23 cellular contexts compared by ENCODE assay signal in genomic region chr1:228496494-228496893, GRCh38. TPM values are rescaled to one million over a fixed set of nuclear protein-coding genes. Genes with fewer than 3 reads are reported as not detected.
DNase-seq lines count a peak whose midpoint lies in the region; ATAC-seq, FAIRE-seq and TF ChIP-seq lines count a peak whose summit lies in the region.
"Had no signal": no experiment of that assay in that cellular context is flagged by ENCODE, and none has a peak within 500 bp of the region (broad histone marks: within the 10 kb centered on the region; RNA-seq: fewer than 3 reads in every experiment).

No MANE protein-coding gene starts in this region.

- H3K9ac ChIP-seq in GM12878 (ENCODE audit: control insufficient read depth, insufficient read depth, low read length), result no peak overlapping the region
- H3K9ac ChIP-seq: BLaER1 had no signal

- no peaks in the 10 kb centered on the region for H4K20me1 ChIP-seq in GM12878 (ENCODE audit: control insufficient read depth, insufficient read depth)

- no peaks in the 10 kb centered on the region for H3K27me3 Mint-ChIP-seq in activated CD4-positive, alpha-beta memory T cell treated with anti-CD3 and anti-CD28 coated beads for 36 hours
- H3K27me3 Mint-ChIP-seq in activated CD4-positive, alpha-beta memory T cell treated with anti-CD3 and anti-CD28 coated beads, Interleukin-2, amount 10 ng/mL, durations not matched to agents 7 days and 5 days, result no peaks in the 10 kb centered on the region
- H3K27me3 Mint-ChIP-seq: B cell; CD4-positive, CD25-positive, alpha-beta regulatory T cell; CD8-positive, alpha-beta memory T cell had no signal

- no peak for TF ChIP-seq RAD21 in GM12878 (IDR thresholded peaks at IDR 0.05; ENCODE audit: insufficient read depth, low read depth, low read length)

- H2AFZ ChIP-seq in GM12878 (ENCODE audit: control insufficient read depth, low read depth, low read length), result no peak overlapping the region

- ATAC-seq in GM12878 (no peak), foreskin keratinocyte (no peak)

- CTCF ChIA-PET in activated CD4-positive, alpha-beta memory T cell treated with anti-CD3 and anti-CD28 coated beads for 36 hours (lab: Charles Lee), result no interaction called here
- CTCF ChIA-PET in activated CD4-positive, alpha-beta memory T cell treated with anti-CD3 and anti-CD28 coated beads, Interleukin-2, amount 10 ng/mL, durations not matched to agents 7 days and 5 days (lab: Charles Lee), result no interaction called here
- CTCF ChIA-PET in GM12878 (lab: Yijun Ruan, JAX), result interaction anchor here (0.6 kb wide), 1 partner anchor 38 kb away, joined by 4 read pairs; no protein-coding TSS in a partner anchor

- in situ Hi-C loops in GM12878 (cut with MboI), result no loop called here

- DNase-seq in activated CD4-positive, alpha-beta memory T cell treated with anti-CD3 and anti-CD28 coated beads for 36 hours, result no peak
- no peak for DNase-seq in activated CD4-positive, alpha-beta memory T cell treated with anti-CD3 and anti-CD28 coated beads, Interleukin-2, amount 10 ng/mL, durations not matched to agents 7 days and 5 days
- DNase-seq in GM12878 (ENCODE audit: low read depth, low spot score) (no peak), epithelial cell of esophagus (ENCODE audit: low read depth) (peak; percentile 37), uterus (no peak), foreskin keratinocyte (no peak)
- DNase-seq: CD4-positive, CD25-positive, alpha-beta regulatory T cell; CD8-positive, alpha-beta memory T cell; DMS 273 treated with DMSO at 0.1 percent for 48 hours; DMS79; EL; GDM1; GOT3; H7; HCEC 1CT had no signal

- H3K36me3 ChIP-seq in GM12878 (ENCODE audit: control insufficient read depth in 2 of 2, insufficient read depth in 2 of 2, low read length in 1 of 2), result peaks cover 7 to 13% of the 10 kb centered on the region in 2 experiments
- H3K36me3 ChIP-seq in uterus, result no peaks in the 10 kb centered on the region

- H3K4me2 ChIP-seq in GM12878 (ENCODE audit: control insufficient read depth, insufficient read depth), result no peak overlapping the region
- H3K4me2 ChIP-seq: BLaER1 had no signal

- FAIRE-seq in GM12878 (lab: Jason Lieb, UNC), result no peak
- FAIRE-seq: A204.1, D721Med, GM12891, GM18507 had no signal

- no peaks in the 10 kb centered on the region for H3K9me3 Mint-ChIP-seq in activated CD4-positive, alpha-beta memory T cell treated with anti-CD3 and anti-CD28 coated beads for 36 hours
- no peaks in the 10 kb centered on the region for H3K9me3 Mint-ChIP-seq in activated CD4-positive, alpha-beta memory T cell treated with anti-CD3 and anti-CD28 coated beads, Interleukin-2, amount 10 ng/mL, durations not matched to agents 7 days and 5 days
- H3K9me3 Mint-ChIP-seq: CD8-positive, alpha-beta memory T cell had no signal

- H3K4me1 ChIP-seq in GM12878 (ENCODE audit: control insufficient read depth, insufficient read depth, low read length) (peaks cover 17% of the 10 kb centered on the region), uterus (no peaks in the 10 kb centered on the region), foreskin keratinocyte (no peaks in the 10 kb centered on the region)

- TF ChIP-seq EP300 in GM12878 (IDR thresholded peaks at IDR 0.05; ENCODE audit: borderline replicate concordance in 1 of 2, control insufficient read depth in 1 of 2, low read depth in 2 of 2, low read length in 2 of 2), result no peak

- TF ChIP-seq CTCF in GM12878 (IDR thresholded peaks at IDR 0.05 in 2 of 3, conservative IDR thresholded peaks at IDR 0.05 in 1 of 3; ENCODE audit: control insufficient read depth in 2 of 3, extremely low read depth in 1 of 3, insufficient read depth in 1 of 3, low read depth in 3 of 3, low read length in 3 of 3), result no peak
- TF ChIP-seq CTCF in epithelial cell of esophagus (IDR thresholded peaks at IDR 0.05; ENCODE audit: insufficient read depth, low read depth, low read length, missing control alignments), result no peak
- no peak for TF ChIP-seq CTCF in uterus (IDR thresholded peaks at IDR 0.05)
- TF ChIP-seq CTCF in foreskin keratinocyte (conservative IDR thresholded peaks at IDR 0.05), result no peak

- H3K4me1 Mint-ChIP-seq in activated CD4-positive, alpha-beta memory T cell treated with anti-CD3 and anti-CD28 coated beads for 36 hours (ENCODE audit: low read depth), result peaks cover 30% of the 10 kb centered on the region
- H3K4me1 Mint-ChIP-seq in activated CD4-positive, alpha-beta memory T cell treated with anti-CD3 and anti-CD28 coated beads, Interleukin-2, amount 10 ng/mL, durations not matched to agents 7 days and 5 days, result peaks cover 42% of the 10 kb centered on the region

- H3K36me3 Mint-ChIP-seq in activated CD4-positive, alpha-beta memory T cell treated with anti-CD3 and anti-CD28 coated beads for 36 hours, result peaks cover 34% of the 10 kb centered on the region
- H3K36me3 Mint-ChIP-seq in activated CD4-positive, alpha-beta memory T cell treated with anti-CD3 and anti-CD28 coated beads, Interleukin-2, amount 10 ng/mL, durations not matched to agents 7 days and 5 days (ENCODE audit: low read depth), result peaks cover 75% of the 10 kb centered on the region

- WGBS in GM12878 (ENCODE audit: insufficient coverage, insufficient replicate concordance, low lambda C conversion rate, missing lambda C conversion rate), result 69% methylated on average over 3 of the region's 3 CpGs

- POLR2A ChIA-PET in activated CD4-positive, alpha-beta memory T cell treated with anti-CD3 and anti-CD28 coated beads for 36 hours (lab: Charles Lee), result no interaction called here
- POLR2A ChIA-PET in activated CD4-positive, alpha-beta memory T cell treated with anti-CD3 and anti-CD28 coated beads, Interleukin-2, amount 10 ng/mL, durations not matched to agents 7 days and 5 days (lab: Charles Lee), result no interaction called here
- POLR2A ChIA-PET in GM12878 (lab: Charles Lee), result no interaction called here

- H3K27ac Mint-ChIP-seq in activated CD4-positive, alpha-beta memory T cell treated with anti-CD3 and anti-CD28 coated beads for 36 hours, result peak overlapping the region; percentile 26
- H3K27ac Mint-ChIP-seq in activated CD4-positive, alpha-beta memory T cell treated with anti-CD3 and anti-CD28 coated beads, Interleukin-2, amount 10 ng/mL, durations not matched to agents 7 days and 5 days, result no peak overlapping the region
- H3K27ac Mint-ChIP-seq: B cell; CD8-positive, alpha-beta memory T cell had no signal

- H3K4me3 ChIP-seq in GM12878, result no peak overlapping the region
- no peak overlapping the region for H3K4me3 ChIP-seq in epithelial cell of esophagus (ENCODE audit: low read length)
- H3K4me3 ChIP-seq in uterus, result no peak overlapping the region
- H3K4me3 ChIP-seq: BLaER1 had no signal

- intact Hi-C loops in activated CD4-positive, alpha-beta memory T cell treated with anti-CD3 and anti-CD28 coated beads for 36 hours (cut with micrococcal nuclease), result no loop called here
- intact Hi-C loops in GM12878 (cut with micrococcal nuclease; ENCODE audit: unreplicated experiment), result no loop called here
- intact Hi-C loops in uterus (cut with DNase I; ENCODE audit: low total_unique reads), result no loop called here

- H3K79me2 ChIP-seq in GM12878 (ENCODE audit: control insufficient read depth, insufficient read depth, low read length), result no peaks in the 10 kb centered on the region

- H3K9me3 ChIP-seq in GM12878 (replicated peaks; ENCODE audit: control insufficient read depth, insufficient read depth, low read length), result no peaks in the 10 kb centered on the region
- no peaks in the 10 kb centered on the region for H3K9me3 ChIP-seq in uterus
- H3K9me3 ChIP-seq: BLaER1 had no signal

- no peaks in the 10 kb centered on the region for H3K27me3 ChIP-seq in GM12878 (replicated peaks in 1 of 2; ENCODE audit: control insufficient read depth in 2 of 2, insufficient read depth in 2 of 2, low read length in 1 of 2)
- H3K27me3 ChIP-seq in uterus, result no peaks in the 10 kb centered on the region
- no peaks in the 10 kb centered on the region for H3K27me3 ChIP-seq in foreskin keratinocyte
- H3K27me3 ChIP-seq: BLaER1 had no signal

- no peak overlapping the region for H3K27ac ChIP-seq in GM12878 (ENCODE audit: control insufficient read depth, insufficient read depth)
- H3K27ac ChIP-seq in uterus, result no peak overlapping the region
- no peak overlapping the region for H3K27ac ChIP-seq in foreskin keratinocyte
- H3K27ac ChIP-seq: 22Rv1, BLaER1, C4-2B had no signal

- H3K4me3 Mint-ChIP-seq in activated CD4-positive, alpha-beta memory T cell treated with anti-CD3 and anti-CD28 coated beads for 36 hours, result no peak overlapping the region
- H3K4me3 Mint-ChIP-seq in activated CD4-positive, alpha-beta memory T cell treated with anti-CD3 and anti-CD28 coated beads, Interleukin-2, amount 10 ng/mL, durations not matched to agents 7 days and 5 days, result no peak overlapping the region
- H3K4me3 Mint-ChIP-seq: B cell; CD4-positive, CD25-positive, alpha-beta regulatory T cell had no signal

- TF ChIP-seq POLR2A in GM12878 (IDR thresholded peaks at IDR 0.05; ENCODE audit: low read depth, low read length) (no peak), uterus (IDR thresholded peaks at IDR 0.05) (no peak)

- RAD21 ChIA-PET in GM12878 (lab: Charles Lee; ENCODE audit: unreplicated experiment), result no interaction called here

- no TSS peak for BruUV-seq in GM12878 (replicated peaks; lab: Mats Ljungman, UMichigan)

- SMC1A ChIA-PET in GM12878 (lab: Charles Lee; ENCODE audit: uncharacterized antibody, unreplicated experiment), result no interaction called here

RNA-seq across cellular contexts. Expression of gene RNF187, which starts 9.3 kb away (rescaled TPM):
- total RNA-seq in activated CD4-positive, alpha-beta memory T cell treated with anti-CD3 and anti-CD28 coated beads for 36 hours, result 100 to 1,000 TPM; 110 to 112 TPM
- total RNA-seq in activated CD4-positive, alpha-beta memory T cell treated with anti-CD3 and anti-CD28 coated beads, Interleukin-2, amount 10 ng/mL, durations not matched to agents 7 days and 5 days, result 100 to 1,000 TPM; 121 to 127 TPM
- 14.5 and 16.0 TPM in 2 replicates for total RNA-seq in GM12878 (2013; cell fraction: nucleolus; rRNA removed)
- total RNA-seq in GM12878 (2014; rRNA removed) (27.1 and 40.0 TPM in 2 replicates), GM12878 (2014; rRNA removed; fragmentation: Illumina TruSeq; extraction: Trizol) (30.5 and 31.8 TPM in 2 replicates), GM12878 (2021) (116 and 125 TPM in 2 replicates), uterus (10 to 100 TPM; 13.2 to 84.1 (median 27.7) TPM), foreskin keratinocyte (51.9 and 56.8 TPM in 2 replicates)
- polyA plus RNA-seq in GM12878 (2011; ENCODE audit: low read depth), result 21.0 TPM
- polyA plus RNA-seq in GM12878 (2011; rRNA removed) (48.3 and 60.6 TPM in 2 replicates), GM12878 (2014; fragmentation: Illumina TruSeq; extraction: Trizol) (15.3 and 37.7 TPM in 2 replicates), GM12878 (2014; fragmentation: Nextera tagmentation; extraction: Ambion mirVana) (1 to 10 TPM; 2.6 to 9.7 TPM), GM12878 (2014; rRNA removed) (41.9 and 45.3 TPM in 2 replicates), GM12878 (2016; fragmentation: Nextera tagmentation; extraction: Ambion mirVana) (10 to 100 TPM in 1 of 2 experiments, 1 to 10 TPM in 1; 9.9 to 14.5 TPM), foreskin keratinocyte (55.1 and 60.3 TPM in 2 replicates)
- 75.9 and 79.5 TPM in 2 replicates for polyA plus RNA-seq in GM12878 (2011; cell fraction: cytosol; rRNA removed)
- 44.3 and 49.0 TPM in 2 replicates for polyA plus RNA-seq in GM12878 (2011; cell fraction: nucleus; rRNA removed)
- polyA plus RNA-seq in GM12878 (2012), result 53.3 and 70.1 TPM in 2 replicates
- 36.0 and 60.5 TPM in 2 replicates for polyA minus RNA-seq in GM12878 (2011; rRNA and poly(A)+ RNA removed)
- polyA minus RNA-seq in GM12878 (2011; cell fraction: cytosol; rRNA and poly(A)+ RNA removed), result 27.3 and 34.6 TPM in 2 replicates
- polyA minus RNA-seq in GM12878 (2011; cell fraction: nucleus; rRNA and poly(A)+ RNA removed), result 9.1 and 16.1 TPM in 2 replicates
